ENCODE assay signal across 11 cellular contexts in the genomic region with DNA sequence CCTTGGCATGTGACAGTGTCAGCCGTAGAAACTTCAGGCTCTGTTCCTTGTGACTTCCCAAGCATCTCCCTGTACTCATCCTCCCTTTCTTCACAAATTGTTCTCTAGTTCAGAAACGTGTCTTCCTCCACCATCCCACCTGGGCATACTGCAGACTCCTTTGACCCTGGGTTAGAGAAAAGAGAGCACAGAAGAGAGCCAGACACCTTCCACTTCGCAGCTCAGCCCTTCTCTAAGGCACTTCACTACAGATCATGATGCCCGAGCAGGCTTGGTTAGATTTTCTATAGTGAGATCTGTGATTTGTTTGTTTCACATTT.
A peak's percentile ranks its signal among the peaks of the same experiment; 100 is the strongest.
DNase-seq lines count a peak whose midpoint lies in the region; ATAC-seq and TF ChIP-seq lines count a peak whose summit lies in the region.
"Had no signal": no experiment of that assay in that cellular context is flagged by ENCODE, and none has a peak within 500 bp of the region (broad histone marks: within the 10 kb centered on the region; RNA-seq: fewer than 3 reads in every experiment).

No MANE protein-coding gene starts in this region.

- H3K9me3 ChIP-seq in neural cell (ENCODE audit: low read length) = no peaks in the 10 kb centered on the region
- H3K9me3 ChIP-seq: vagina had no signal

- no peaks in the 10 kb centered on the region for H3K9me2 ChIP-seq in neural cell (ENCODE audit: insufficient read depth, low read length)

- TF ChIP-seq RAD21 in neural cell (conservative IDR thresholded peaks at IDR 0.05) = no peak

- no peaks in the 10 kb centered on the region for H3K36me3 Mint-ChIP-seq in stimulated activated memory B cell treated with anti-CD40 and anti-IgM and Interleukin-4, amounts not matched to agents 10 μg/mL and 1 μg/mL and 100 μg/mL, for 72 hours
- H3K36me3 Mint-ChIP-seq: naive thymus-derived CD8-positive, alpha-beta T cell had no signal

- intact Hi-C loops in left ventricle myocardium superior (cut with micrococcal nuclease) = no loop called here

- no peak overlapping the region for H3K4me2 ChIP-seq in neural cell (ENCODE audit: low read length)

- DNase-seq in GM20000 (ENCODE audit: low spot score) (no peak), NCI-H2107 treated with DMSO at 0.1 percent for 48 hours (lab: John Stamatoyannopoulos, UW; ENCODE audit: unreplicated experiment) (no peak), left ventricle myocardium superior (no peak)

- no peak overlapping the region for H3K27ac ChIP-seq in neural cell (ENCODE audit: low read length)
- H3K27ac ChIP-seq: vagina had no signal

- no peaks in the 10 kb centered on the region for H3K27me3 ChIP-seq in neural cell (ENCODE audit: insufficient read depth, low read depth, low read length)
- H3K27me3 ChIP-seq: vagina had no signal

- H3K4me3 Mint-ChIP-seq in stimulated activated memory B cell treated with anti-CD40 and anti-IgM and Interleukin-4, amounts not matched to agents 10 μg/mL and 1 μg/mL and 100 μg/mL, for 72 hours = no peak overlapping the region
- H3K4me3 Mint-ChIP-seq: dendritic cell treated with granulocyte-macrophage colony-stimulating factor and Interleukin-4, amounts not matched to agents 40 ng/mL and 50 ng/mL, for 4 days had no signal

- H3K4me1 Mint-ChIP-seq in stimulated activated memory B cell treated with anti-CD40 and anti-IgM and Interleukin-4, amounts not matched to agents 10 μg/mL and 1 μg/mL and 100 μg/mL, for 72 hours = peaks cover 10% of the 10 kb centered on the region

- H3K27ac Mint-ChIP-seq in stimulated activated memory B cell treated with anti-CD40 and anti-IgM and Interleukin-4, amounts not matched to agents 10 μg/mL and 1 μg/mL and 100 μg/mL, for 72 hours = no peak overlapping the region
- H3K27ac Mint-ChIP-seq: dendritic cell treated with granulocyte-macrophage colony-stimulating factor and Interleukin-4, amounts not matched to agents 40 ng/mL and 50 ng/mL, for 4 days had no signal

- no peak for TF ChIP-seq EP300 in neural cell (conservative IDR thresholded peaks at IDR 0.05; ENCODE audit: poor library complexity, severe bottlenecking)

- H3K9ac ChIP-seq in neural cell (ENCODE audit: low read length) = no peak overlapping the region

- no peak overlapping the region for H2AFZ ChIP-seq in neural cell (ENCODE audit: low read depth, low read length)

- no peaks in the 10 kb centered on the region for H3K9me3 Mint-ChIP-seq in stimulated activated memory B cell treated with anti-CD40 and anti-IgM and Interleukin-4, amounts not matched to agents 10 μg/mL and 1 μg/mL and 100 μg/mL, for 72 hours
- H3K9me3 Mint-ChIP-seq: dendritic cell treated with granulocyte-macrophage colony-stimulating factor and Interleukin-4, amounts not matched to agents 40 ng/mL and 50 ng/mL, for 4 days; naive thymus-derived CD8-positive, alpha-beta T cell had no signal

- no peaks in the 10 kb centered on the region for H3K79me2 ChIP-seq in neural cell (replicated peaks; ENCODE audit: insufficient read depth, low read length)

- H3K4me3 ChIP-seq in neural cell (ENCODE audit: low read length) = no peak overlapping the region
- H3K4me3 ChIP-seq: vagina had no signal

- H3K27me3 Mint-ChIP-seq in stimulated activated memory B cell treated with anti-CD40 and anti-IgM and Interleukin-4, amounts not matched to agents 10 μg/mL and 1 μg/mL and 100 μg/mL, for 72 hours = peaks cover 12% of the 10 kb centered on the region

- H3K36me3 ChIP-seq in neural cell (ENCODE audit: insufficient read depth, low read length) = no peaks in the 10 kb centered on the region
- H3K36me3 ChIP-seq: vagina had no signal

- no peaks in the 10 kb centered on the region for H4K20me1 ChIP-seq in neural cell (ENCODE audit: insufficient read depth)

- H3F3A ChIP-seq in neural cell (ENCODE audit: insufficient read depth, low read length, poor library complexity, severe bottlenecking) = no peaks in the 10 kb centered on the region

- TF ChIP-seq CTCF in neural cell (IDR thresholded peaks at IDR 0.05; ENCODE audit: poor library complexity, severe bottlenecking) (no peak), GM20000 (IDR thresholded peaks at IDR 0.05; ENCODE audit: extremely low read depth, missing control alignments) (no peak)

- ATAC-seq in GM18868 (IDR thresholded peaks at IDR 0.05; ENCODE audit: unreplicated experiment) (peak; percentile 25), GM21717 (IDR thresholded peaks at IDR 0.05; ENCODE audit: unreplicated experiment) (peak; percentile 17), HG03460 (IDR thresholded peaks at IDR 0.05; ENCODE audit: unreplicated experiment) (peak; percentile 8), left ventricle myocardium superior (no peak)
- ATAC-seq in stimulated activated memory B cell treated with anti-CD40 and anti-IgM and Interleukin-4, amounts not matched to agents 10 μg/mL and 1 μg/mL and 100 μg/mL, for 72 hours = no peak

TF ChIP-seq in neural cell, 6 proteins besides CTCF, POLR2A, EP300 and RAD21:
- TF ChIP-seq SMC3 (conservative IDR thresholded peaks at IDR 0.05; ENCODE audit: poor library complexity) (peak; percentile 41), EZH2 (IDR thresholded peaks at IDR 0.05; ENCODE audit: borderline replicate concordance, insufficient read depth, low read length, poor library complexity, severe bottlenecking) (no peak)

Comparison
In these comparisons a context has a peak if more than half of its experiments do, and no peak if none do; other contexts are left out.
1. ATAC-seq: peak in GM18868 (single experiment), GM21717 (single experiment) and HG03460 (single experiment); none in left ventricle myocardium superior (single experiment) and stimulated activated memory B cell treated with anti-CD40 and anti-IgM and Interleukin-4, amounts not matched to agents 10 μg/mL and 1 μg/mL and 100 μg/mL, for 72 hours (single experiment).